23 cellular contexts compared by ENCODE assay signal in genomic region chr7:76325811-76326210, GRCh38.
"Had no signal": no experiment of that assay in that cellular context is flagged by ENCODE, and none has a peak within 500 bp of the region (broad histone marks: within the 10 kb centered on the region; RNA-seq: fewer than 3 reads in every experiment).

No MANE protein-coding gene starts in this region.

- H3K27me3 ChIP-seq: esophagus muscularis mucosa, foreskin keratinocyte, left lung, neural progenitor cell, right lobe of liver, suprapubic skin, tibial nerve had no signal

- H2AFZ ChIP-seq: neural progenitor cell had no signal

- H3K4me2 ChIP-seq: neural progenitor cell had no signal

- ATAC-seq: activated T-cell treated with anti-CD3 and anti-CD28 coated beads, Interleukin-2, amount 50 U/mL, for 72 hours; foreskin keratinocyte; left lung; natural killer cell; right lobe of liver; stimulated activated effector memory CD8-positive, alpha-beta T cell treated with anti-CD3 and anti-CD28 coated beads, Interleukin-12 subunit alpha, Interleukin-12 subunit beta, amount 100 ng/mL, for 72 hours; stimulated activated naive CD8-positive, alpha-beta T cell treated with anti-CD3 and anti-CD28 coated beads, Interleukin-15, amount 100 ng/mL, for 72 hours had no signal

- DNase-seq: activated CD4-positive, alpha-beta T cell treated with anti-CD3 and anti-CD28 coated beads for 4 hours; activated CD4-positive, alpha-beta T cell treated with anti-CD3 and anti-CD28 coated beads, Interleukin-2, amount 50 U/mL, for 4 hours; activated CD4-positive, CD25-positive, alpha-beta regulatory T cell; activated naive CD4-positive, alpha-beta T cell treated with Interleukin-2 at 50 U/mL for 16 hours; activated T-cell treated with anti-CD3 and anti-CD28 coated beads for 4 hours; activated T-cell treated with anti-CD3 and anti-CD28 coated beads, Interleukin-2, amount 50 U/mL, for 72 hours; anterior cingulate cortex; central memory CD4-positive, alpha-beta T cell; foreskin keratinocyte; mesendoderm; natural killer cell; right lobe of liver; small intestine; stimulated activated CD4-positive, alpha-beta T cell treated with anti-CD3 and anti-CD28 coated beads, Interleukin-4, amount 100 ng/mL, for 24 hours; stimulated activated naive CD8-positive, alpha-beta T cell treated with anti-CD3 and anti-CD28 coated beads, Interleukin-15, amount 100 ng/mL, for 72 hours had no signal

- FAIRE-seq: islet of Langerhans, small intestine had no signal

- H3K27ac ChIP-seq: foreskin keratinocyte, left lung, neural progenitor cell, right lobe of liver, suprapubic skin had no signal

- H3K4me3 ChIP-seq: esophagus muscularis mucosa, left lung, lung, neural progenitor cell, right lobe of liver, suprapubic skin, tibial nerve had no signal

- H3K9me3 ChIP-seq: esophagus muscularis mucosa, left lung, right lobe of liver, suprapubic skin, tibial nerve had no signal

- H3K9ac ChIP-seq: neural progenitor cell had no signal

- H3K36me3 ChIP-seq: neural progenitor cell had no signal

- H3K4me1 ChIP-seq: foreskin keratinocyte, neural progenitor cell had no signal
